In the genomic region with DNA sequence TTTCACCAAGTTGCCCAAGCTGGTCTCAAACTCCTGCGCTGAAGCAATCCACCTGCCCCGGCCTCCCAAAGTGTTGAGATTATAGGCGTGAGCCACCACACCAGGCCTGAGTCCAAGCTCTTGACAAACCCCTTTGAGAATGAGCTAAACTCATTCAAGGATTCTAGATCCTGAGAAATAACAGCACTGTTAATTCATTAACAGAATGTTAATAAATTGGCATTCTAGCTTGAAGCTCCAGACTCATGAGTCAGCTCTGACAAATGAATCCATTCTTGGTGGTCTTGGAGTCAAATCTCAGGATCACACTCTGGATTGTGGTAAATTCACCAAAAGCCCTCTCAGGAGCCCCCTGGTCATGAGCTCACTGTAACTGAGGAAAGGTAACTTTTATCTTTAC, we compare ENCODE assay signal across 13 cellular contexts. TPM values are rescaled to one million over a fixed set of nuclear protein-coding genes. Genes with fewer than 3 reads are reported as not detected.
DNase-seq lines count a peak whose midpoint lies in the region; ATAC-seq, FAIRE-seq and TF ChIP-seq lines count a peak whose summit lies in the region.
"Had no signal": no experiment of that assay in that cellular context is flagged by ENCODE, and none has a peak within 500 bp of the region (broad histone marks: within the 10 kb centered on the region; RNA-seq: fewer than 3 reads in every experiment).

No MANE protein-coding gene starts in this region.

- peak overlapping the region; percentile 96 for H3K4me2 ChIP-seq in endothelial cell of umbilical vein (ENCODE audit: insufficient read depth, low read length)

- FAIRE-seq in endothelial cell of umbilical vein (lab: Jason Lieb, UNC), result no peak

- POLR2A ChIA-PET in Panc1 (lab: Charles Lee), result interaction anchor here (0.6 kb wide), 1 partner anchor 17 kb away, joined by 3 read pairs; no protein-coding TSS in a partner anchor
- POLR2A ChIA-PET in endothelial cell of umbilical vein (lab: Charles Lee), result no interaction called here

- ATAC-seq in Panc1 (no peak), psoas muscle (no peak), GM19324 (IDR thresholded peaks at IDR 0.05; ENCODE audit: low FRiP score, unreplicated experiment) (no peak)

- H3K4me3 Mint-ChIP-seq in activated naive CD4-positive, alpha-beta T cell treated with anti-CD3 and anti-CD28 coated beads for 36 hours, result peak overlapping the region; percentile 98

- WGBS in psoas muscle, 3 donors, result 94 to 98% (median 98%) methylated on average over 3 of the region's 3 CpGs

- H3K4me1 Mint-ChIP-seq in activated naive CD4-positive, alpha-beta T cell treated with anti-CD3 and anti-CD28 coated beads for 36 hours (ENCODE audit: low read depth), result peaks cover 36% of the 10 kb centered on the region

- peak overlapping the region; percentile 95 for H3K27ac Mint-ChIP-seq in activated naive CD4-positive, alpha-beta T cell treated with anti-CD3 and anti-CD28 coated beads for 36 hours

- CTCF ChIA-PET in activated naive CD4-positive, alpha-beta T cell treated with anti-CD3 and anti-CD28 coated beads for 36 hours (lab: Charles Lee), result interaction anchor here (0.6 to 1.3 kb wide), 3 partner anchors 13 to 18 kb away, joined by 4 to 5 read pairs (median 5); no protein-coding TSS in a partner anchor
- CTCF ChIA-PET in Panc1 (lab: Charles Lee) (no interaction called here), endothelial cell of umbilical vein (lab: Charles Lee) (interaction anchor here (4.5 kb wide), 1 partner anchor 502 kb away, joined by 21 read pairs; no protein-coding TSS in a partner anchor)

- H2AFZ ChIP-seq in endothelial cell of umbilical vein (ENCODE audit: low read depth, low read length), result no peak overlapping the region

- H3K27me3 ChIP-seq in Panc1 (ENCODE audit: control insufficient read depth, insufficient read depth, low read length) (no peaks in the 10 kb centered on the region), endothelial cell of umbilical vein (ENCODE audit: control insufficient read depth in 2 of 2, insufficient read depth in 2 of 2, low read length in 2 of 2) (no peaks in the 10 kb centered on the region), psoas muscle (ENCODE audit: insufficient read depth in 3 of 3, low read length in 2 of 3) (no peaks in the 10 kb centered on the region)
- H3K27me3 ChIP-seq: ascending aorta had no signal

- TF ChIP-seq CTCF in Panc1 (IDR thresholded peaks at IDR 0.05) (no peak), endothelial cell of umbilical vein (IDR thresholded peaks at IDR 0.05; ENCODE audit: extremely low read depth in 1 of 2, insufficient read depth in 1 of 2, low read depth in 1 of 2, low read length in 2 of 2) (no peak), psoas muscle (IDR thresholded peaks at IDR 0.05) (no peak)

- no peak for TF ChIP-seq POLR2A in endothelial cell of umbilical vein (IDR thresholded peaks at IDR 0.05; ENCODE audit: low read depth, low read length)

- H3K4me3 ChIP-seq in Panc1 (ENCODE audit: low read depth in 2 of 2, low read length in 2 of 2), result peak overlapping the region in 1 of 2 experiments; percentile 80; a peak in 3 of 4 replicates
- H3K4me3 ChIP-seq in endothelial cell of umbilical vein (replicated peaks in 1 of 3; ENCODE audit: insufficient read depth in 1 of 3, low read depth in 1 of 3, low read length in 3 of 3), result no peak overlapping the region
- peak overlapping the region; percentile 73 for H3K4me3 ChIP-seq in psoas muscle

- H3K27ac ChIP-seq in Panc1 (ENCODE audit: low read length) (peak overlapping the region; percentile 95; the same call in 1 of the 2 replicates), endothelial cell of umbilical vein (ENCODE audit: insufficient read depth, low read depth, low read length) (peak overlapping the region; percentile 1), psoas muscle (no peak overlapping the region)
- H3K27ac ChIP-seq: ascending aorta had no signal

- intact Hi-C loops in activated naive CD4-positive, alpha-beta T cell treated with anti-CD3 and anti-CD28 coated beads for 36 hours (cut with micrococcal nuclease), result loop anchor here (5.0 to 10.0 kb wide), 5 partner anchors 217 to 1735 kb away; a partner anchor contains a TSS
- intact Hi-C loops in Panc1 (cut with micrococcal nuclease; ENCODE audit: unreplicated experiment), result no loop called here
- intact Hi-C loops in endothelial cell of umbilical vein (cut with micrococcal nuclease), result loop anchor here (2.0 kb wide), 1 partner anchor 503 kb away; no protein-coding TSS in a partner anchor
- intact Hi-C loops in psoas muscle (cut with DNase I), result loop anchor here in 1 of 2 donors (5.0 kb wide), 1 partner anchor 182 kb away; a partner anchor contains a TSS

- H3K9ac ChIP-seq in endothelial cell of umbilical vein (replicated peaks; ENCODE audit: extremely low read depth, insufficient read depth, low read length), result no peak overlapping the region

- dilution Hi-C loops in endothelial cell of umbilical vein (cut with MboI; ENCODE audit: extremely low pct_ligation_motif_present, low sequenced_read_pairs), result no loop called here

- no peaks in the 10 kb centered on the region for H3K9me3 ChIP-seq in Panc1 (ENCODE audit: control insufficient read depth, insufficient read depth, low read depth, low read length)
- H3K9me3 ChIP-seq in endothelial cell of umbilical vein (replicated peaks; ENCODE audit: control insufficient read depth, insufficient read depth, low read length), result no peaks in the 10 kb centered on the region
- H3K9me3 ChIP-seq in psoas muscle, result no peaks in the 10 kb centered on the region
- H3K9me3 ChIP-seq: ascending aorta had no signal

- peaks cover 35% of the 10 kb centered on the region for H3K79me2 ChIP-seq in endothelial cell of umbilical vein (ENCODE audit: control insufficient read depth, insufficient read depth, low read length)

- H3K9me3 Mint-ChIP-seq in activated naive CD4-positive, alpha-beta T cell treated with anti-CD3 and anti-CD28 coated beads for 36 hours, result no peaks in the 10 kb centered on the region

- no peak for DNase-seq in activated naive CD4-positive, alpha-beta T cell treated with anti-CD3 and anti-CD28 coated beads for 36 hours
- DNase-seq in activated naive CD4-positive, alpha-beta T cell treated with anti-CD3 and anti-CD28 coated beads, Interleukin-2, amount 50 U/mL, for 16 hours, result no peak
- DNase-seq in Panc1 (ENCODE audit: low read depth, low spot score), result no peak
- DNase-seq in endothelial cell of umbilical vein (ENCODE audit: low read depth, low spot score), result no peak
- DNase-seq in psoas muscle, result no peak
- no peak for DNase-seq in DMS 273 (lab: John Stamatoyannopoulos, UW; ENCODE audit: unreplicated experiment)
- DNase-seq in NCI-H128 (lab: John Stamatoyannopoulos, UW; ENCODE audit: unreplicated experiment), result no peak
- DNase-seq: activated CD4-positive, alpha-beta T cell treated with anti-CD3 and anti-CD28 coated beads for 48 hours; occipital lobe; SHP77; stimulated activated CD4-positive, alpha-beta T cell treated with anti-CD3 and anti-CD28 coated beads, Interleukin-4, amount 100 ng/mL, for 1 hour had no signal

- no peaks in the 10 kb centered on the region for H3K9me1 ChIP-seq in endothelial cell of umbilical vein (replicated peaks; ENCODE audit: control insufficient read depth, extremely low read depth, insufficient read depth, low read length)

- BruUV-seq in Panc1 (replicated peaks; lab: Mats Ljungman, UMichigan) (no TSS peak), endothelial cell of umbilical vein (replicated peaks; lab: Mats Ljungman, UMichigan) (no TSS peak)

- H3K36me3 ChIP-seq in Panc1 (ENCODE audit: control insufficient read depth, insufficient read depth, low read length) (peaks cover 13% of the 10 kb centered on the region), endothelial cell of umbilical vein (ENCODE audit: control insufficient read depth in 2 of 2, extremely low read depth in 1 of 2, insufficient read depth in 2 of 2, low read length in 2 of 2) (peaks cover 2% of the 10 kb centered on the region in 2 experiments), psoas muscle (ENCODE audit: insufficient read depth in 1 of 2, low read depth in 1 of 2) (peaks cover 6 to 49% of the 10 kb centered on the region in 2 donors)

- peaks cover 21% of the 10 kb centered on the region for H3K36me3 Mint-ChIP-seq in activated naive CD4-positive, alpha-beta T cell treated with anti-CD3 and anti-CD28 coated beads for 36 hours (ENCODE audit: low read depth)

- H3K4me1 ChIP-seq in Panc1 (ENCODE audit: control insufficient read depth, insufficient read depth, low read length) (peaks cover 9% of the 10 kb centered on the region; the same call in 1 of the 2 replicates), endothelial cell of umbilical vein (ENCODE audit: control insufficient read depth, extremely low read depth, insufficient read depth, low read length) (peaks cover 12% of the 10 kb centered on the region), psoas muscle (peaks cover 15% of the 10 kb centered on the region)

- H4K20me1 ChIP-seq in endothelial cell of umbilical vein (replicated peaks; ENCODE audit: control insufficient read depth, extremely low read depth, insufficient read depth, low read length), result no peaks in the 10 kb centered on the region

- H3K27me3 Mint-ChIP-seq in activated naive CD4-positive, alpha-beta T cell treated with anti-CD3 and anti-CD28 coated beads for 36 hours (ENCODE audit: low read depth), result no peaks in the 10 kb centered on the region

- in situ Hi-C loops in Panc1 (cut with HindIII; ENCODE audit: low pct_unique_long_range_greater_than_20kb, low sequenced_read_pairs), result no loop called here

RNA-seq across cellular contexts. Expression of a gene that starts 1.8 kb away (rescaled TPM):
- total RNA-seq in activated naive CD4-positive, alpha-beta T cell treated with anti-CD3 and anti-CD28 coated beads for 36 hours, result 100 to 1,000 TPM; 104 to 109 TPM
- total RNA-seq in Panc1 (2021; ENCODE audit: unreplicated experiment) (121 TPM), endothelial cell of umbilical vein (110 and 111 TPM in 2 replicates), psoas muscle (100 to 1,000 TPM in 2 of 4 donors, 10 to 100 TPM in 2; 78.3 to 173 (median 112) TPM)
- 170 TPM for polyA plus RNA-seq in Panc1 (2012; ENCODE audit: insufficient read length)
- polyA plus RNA-seq in endothelial cell of umbilical vein (61.6 and 89.3 TPM in 2 replicates), psoas muscle (100 to 1,000 TPM in 2 of 3 donors, 10 to 100 TPM in 1; 98.2 to 170 (median 167) TPM)
- 75.7 and 82.8 TPM in 2 replicates for polyA plus RNA-seq in endothelial cell of umbilical vein (2011; cell fraction: cytosol; rRNA removed)
- polyA plus RNA-seq in endothelial cell of umbilical vein (2011; cell fraction: nucleus; rRNA removed), result 178 and 273 TPM in 2 replicates
- polyA plus RNA-seq in endothelial cell of umbilical vein (2012), result 103 and 157 TPM in 2 replicates
- 182 and 183 TPM in 2 replicates for polyA minus RNA-seq in endothelial cell of umbilical vein
- polyA minus RNA-seq in endothelial cell of umbilical vein (2011; cell fraction: cytosol; rRNA and poly(A)+ RNA removed), result 120 TPM
- polyA minus RNA-seq in endothelial cell of umbilical vein (2011; cell fraction: nucleus; rRNA and poly(A)+ RNA removed), result 83.4 and 101 TPM in 2 replicates

RNA-seq across cellular contexts. Expression of a gene that starts 33.4 kb away (rescaled TPM):
- total RNA-seq in activated naive CD4-positive, alpha-beta T cell treated with anti-CD3 and anti-CD28 coated beads for 36 hours, result 10 to 100 TPM; 18.8 to 19.2 TPM
- 25.2 TPM for total RNA-seq in Panc1 (2021; ENCODE audit: unreplicated experiment)
- 32.3 TPM for polyA plus RNA-seq in Panc1 (2012; ENCODE audit: insufficient read length)
- total RNA-seq in endothelial cell of umbilical vein, result 27.9 and 33.3 TPM in 2 replicates
- polyA plus RNA-seq in endothelial cell of umbilical vein, result 20.9 and 25.3 TPM in 2 replicates
- 36.5 and 38.1 TPM in 2 replicates for polyA plus RNA-seq in endothelial cell of umbilical vein (2011; cell fraction: cytosol; rRNA removed)
- polyA plus RNA-seq in endothelial cell of umbilical vein (2011; cell fraction: nucleus; rRNA removed), result 23.2 and 23.8 TPM in 2 replicates
- polyA plus RNA-seq in endothelial cell of umbilical vein (2012), result 26.9 and 31.7 TPM in 2 replicates
- polyA minus RNA-seq in endothelial cell of umbilical vein, result 33.1 and 34.0 TPM in 2 replicates
- polyA minus RNA-seq in endothelial cell of umbilical vein (2011; cell fraction: cytosol; rRNA and poly(A)+ RNA removed), result 22.1 TPM
- polyA minus RNA-seq in endothelial cell of umbilical vein (2011; cell fraction: nucleus; rRNA and poly(A)+ RNA removed), result 15.4 and 19.1 TPM in 2 replicates
- total RNA-seq in psoas muscle, result 10 to 100 TPM; 36.5 to 51.4 (median 44.8) TPM
- 10 to 100 TPM; 14.4 to 59.7 (median 17.1) TPM for polyA plus RNA-seq in psoas muscle
